ENCODE assay signal across 9 cellular contexts in genomic region chr6:35730745-35731413, GRCh38. TPM values are rescaled to one million over a fixed set of nuclear protein-coding genes. Genes with fewer than 3 reads are reported as not detected.
A peak's percentile ranks its signal among the peaks of the same experiment; 100 is the strongest.
DNase-seq lines count a peak whose midpoint lies in the region; ATAC-seq and TF ChIP-seq lines count a peak whose summit lies in the region.
"Had no signal": no experiment of that assay in that cellular context is flagged by ENCODE, and none has a peak within 500 bp of the region (broad histone marks: within the 10 kb centered on the region; RNA-seq: fewer than 3 reads in every experiment).

No MANE protein-coding gene starts in this region.

- no peaks in the 10 kb centered on the region for H3K36me3 Mint-ChIP-seq in chondrocyte (ENCODE audit: low read depth)
- H3K36me3 Mint-ChIP-seq in naive B cell = no peaks in the 10 kb centered on the region

- TF ChIP-seq CTCF in AG04450 (IDR thresholded peaks at IDR 0.05; ENCODE audit: low read depth, low read length) (no peak), chondrocyte (IDR thresholded peaks at IDR 0.05) (no peak)

- no peaks in the 10 kb centered on the region for H3K27me3 Mint-ChIP-seq in chondrocyte (ENCODE audit: low read depth)
- H3K27me3 Mint-ChIP-seq in naive B cell = peaks cover 0 to 11% (median 0%) of the 10 kb centered on the region in 3 donors

- H3K4me3 ChIP-seq in AG04450 (ENCODE audit: low read depth, low read length) = peak overlapping the region; percentile 38
- H3K4me3 ChIP-seq in HUES6 (ENCODE audit: low read depth, low read length) = peak overlapping the region; percentile 84

- DNase-seq in AG04450 (ENCODE audit: low read depth, low spot score) (no peak), chondrocyte (ENCODE audit: low spot score) (no peak), naive B cell (no peak), KG1 (lab: John Stamatoyannopoulos, UW) (no peak), SK-N-DZ (ENCODE audit: low spot score) (no peak), Kasumi-1 (lab: John Stamatoyannopoulos, UW) (no peak)

- H3K9me3 ChIP-seq in AG04450 (ENCODE audit: control insufficient read depth, insufficient read depth, low read length) (no peaks in the 10 kb centered on the region; the same call in 1 of the 2 replicates), HUES6 (ENCODE audit: control insufficient read depth, insufficient read depth, low read depth, low read length) (no peaks in the 10 kb centered on the region)

- POLR2A ChIA-PET in AG04450 (lab: Yijun Ruan, JAX) = interaction anchor here (1.5 kb wide), 1 partner anchor 61 kb away, joined by 4 read pairs; no protein-coding TSS in a partner anchor

- H3K27me3 ChIP-seq in AG04450 (ENCODE audit: control insufficient read depth, insufficient read depth, low read length) (no peaks in the 10 kb centered on the region), HUES6 (ENCODE audit: control insufficient read depth, insufficient read depth, low read length) (peaks cover 11% of the 10 kb centered on the region; the same call in 1 of the 2 replicates)

- peak overlapping the region; percentile 57 for H3K9ac ChIP-seq in HUES6 (ENCODE audit: low read length)

- no peaks in the 10 kb centered on the region for H3K36me3 ChIP-seq in HUES6 (ENCODE audit: control insufficient read depth, insufficient read depth, low read length)

- ATAC-seq in naive B cell (ENCODE audit: low read depth in 2 of 2) = peak; percentile 1
- ATAC-seq in GM18519 (IDR thresholded peaks at IDR 0.05; ENCODE audit: low FRiP score, unreplicated experiment) = no peak

- H3K4me1 ChIP-seq in HUES6 (ENCODE audit: control insufficient read depth, insufficient read depth, low read length) = peaks cover 43% of the 10 kb centered on the region

- CTCF ChIA-PET in AG04450 (lab: Charles Lee) = interaction anchor here (3.6 kb wide), 1 partner anchor 146 kb away, joined by 22 read pairs; no protein-coding TSS in a partner anchor

- H3K27ac Mint-ChIP-seq in chondrocyte (ENCODE audit: unreplicated experiment) (peak overlapping the region; percentile 98), naive B cell (peak overlapping the region; percentile 36 to 97 (median 84))

- no peaks in the 10 kb centered on the region for H3K9me3 Mint-ChIP-seq in chondrocyte (ENCODE audit: low read depth)
- H3K9me3 Mint-ChIP-seq in naive B cell = no peaks in the 10 kb centered on the region

- H3K4me3 Mint-ChIP-seq in chondrocyte (ENCODE audit: unreplicated experiment) = peak overlapping the region; percentile 80
- H3K4me3 Mint-ChIP-seq in naive B cell = peak overlapping the region; percentile 86 to 96 (median 93)

- no peak overlapping the region for H3K27ac ChIP-seq in AG04450 (ENCODE audit: low read depth, low read length)
- no peak overlapping the region for H3K27ac ChIP-seq in HUES6 (ENCODE audit: low read depth, low read length)

- H3K4me1 Mint-ChIP-seq in chondrocyte (ENCODE audit: low read depth) = peaks cover 73% of the 10 kb centered on the region
- peaks cover 49 to 68% (median 56%) of the 10 kb centered on the region in 3 donors for H3K4me1 Mint-ChIP-seq in naive B cell

RNA-seq across cellular contexts. Expression of gene ARMC12, which starts 6.0 kb away (rescaled TPM):
- 0.53 and 0.58 TPM in 2 replicates for polyA plus RNA-seq in AG04450 (2011; rRNA removed)
- 0.83 and 1.00 TPM in 2 replicates for polyA minus RNA-seq in AG04450 (2011; rRNA and poly(A)+ RNA removed)
- 1.8 to 1.9 TPM (median 1.8 TPM) in 3 replicates for total RNA-seq in chondrocyte
- polyA plus RNA-seq in naive B cell (ENCODE audit: low read depth in 6 of 6) = 1 to 10 TPM in 1 of 6 donors, under 1 TPM in 3, not detected in 2; 0.30 to 2.2 (median 0.77) TPM
- polyA plus RNA-seq in SK-N-DZ (2014; cell fraction: cytosol; rRNA removed) = 0.56 and 0.57 TPM in 2 replicates
- polyA plus RNA-seq in SK-N-DZ (2014; cell fraction: nucleus; rRNA removed) = 3.1 and 5.5 TPM in 2 replicates

RNA-seq across cellular contexts. Expression of gene FKBP5, which starts 42.2 kb away (rescaled TPM):
- polyA plus RNA-seq in AG04450 (2011; rRNA removed) (6.9 and 7.6 TPM in 2 replicates), naive B cell (ENCODE audit: low read depth in 6 of 6) (10 to 100 TPM in 3 of 6 donors, 1 to 10 TPM in 3; 6.7 to 80.8 (median 15.1) TPM)
- 3.3 and 4.0 TPM in 2 replicates for polyA minus RNA-seq in AG04450 (2011; rRNA and poly(A)+ RNA removed)
- 139 to 237 TPM (median 143 TPM) in 3 replicates for total RNA-seq in chondrocyte
- 12.7 and 14.1 TPM in 2 replicates for polyA plus RNA-seq in SK-N-DZ (2014; cell fraction: cytosol; rRNA removed)
- polyA plus RNA-seq in SK-N-DZ (2014; cell fraction: nucleus; rRNA removed) = 7.2 and 17.9 TPM in 2 replicates

RNA-seq across cellular contexts. Expression of gene CLPSL2, which starts 45.5 kb away (rescaled TPM):
- polyA plus RNA-seq in AG04450 (2011; rRNA removed) = not detected in 2 replicates
- polyA minus RNA-seq in AG04450 (2011; rRNA and poly(A)+ RNA removed) = not detected in 2 replicates
- not detected in 3 replicates for total RNA-seq in chondrocyte
- polyA plus RNA-seq in naive B cell (ENCODE audit: low read depth in 6 of 6) = not detected
- not detected in 2 replicates for polyA plus RNA-seq in SK-N-DZ (2014; cell fraction: cytosol; rRNA removed)
- polyA plus RNA-seq in SK-N-DZ (2014; cell fraction: nucleus; rRNA removed) = not detected in 2 replicates
- total RNA-seq: mononuclear cell had no signal

RNA-seq across cellular contexts. Expression of gene CLPSL1, which starts 49.9 kb away (rescaled TPM):
- polyA plus RNA-seq in AG04450 (2011; rRNA removed) (not detected in 2 replicates), naive B cell (ENCODE audit: low read depth in 6 of 6) (not detected)
- polyA minus RNA-seq in AG04450 (2011; rRNA and poly(A)+ RNA removed) = not detected in 2 replicates
- total RNA-seq in chondrocyte = not detected in 3 replicates
- not detected in 2 replicates for polyA plus RNA-seq in SK-N-DZ (2014; cell fraction: cytosol; rRNA removed)
- polyA plus RNA-seq in SK-N-DZ (2014; cell fraction: nucleus; rRNA removed) = not detected in 2 replicates
- total RNA-seq: mononuclear cell had no signal
